In the genomic region with DNA sequence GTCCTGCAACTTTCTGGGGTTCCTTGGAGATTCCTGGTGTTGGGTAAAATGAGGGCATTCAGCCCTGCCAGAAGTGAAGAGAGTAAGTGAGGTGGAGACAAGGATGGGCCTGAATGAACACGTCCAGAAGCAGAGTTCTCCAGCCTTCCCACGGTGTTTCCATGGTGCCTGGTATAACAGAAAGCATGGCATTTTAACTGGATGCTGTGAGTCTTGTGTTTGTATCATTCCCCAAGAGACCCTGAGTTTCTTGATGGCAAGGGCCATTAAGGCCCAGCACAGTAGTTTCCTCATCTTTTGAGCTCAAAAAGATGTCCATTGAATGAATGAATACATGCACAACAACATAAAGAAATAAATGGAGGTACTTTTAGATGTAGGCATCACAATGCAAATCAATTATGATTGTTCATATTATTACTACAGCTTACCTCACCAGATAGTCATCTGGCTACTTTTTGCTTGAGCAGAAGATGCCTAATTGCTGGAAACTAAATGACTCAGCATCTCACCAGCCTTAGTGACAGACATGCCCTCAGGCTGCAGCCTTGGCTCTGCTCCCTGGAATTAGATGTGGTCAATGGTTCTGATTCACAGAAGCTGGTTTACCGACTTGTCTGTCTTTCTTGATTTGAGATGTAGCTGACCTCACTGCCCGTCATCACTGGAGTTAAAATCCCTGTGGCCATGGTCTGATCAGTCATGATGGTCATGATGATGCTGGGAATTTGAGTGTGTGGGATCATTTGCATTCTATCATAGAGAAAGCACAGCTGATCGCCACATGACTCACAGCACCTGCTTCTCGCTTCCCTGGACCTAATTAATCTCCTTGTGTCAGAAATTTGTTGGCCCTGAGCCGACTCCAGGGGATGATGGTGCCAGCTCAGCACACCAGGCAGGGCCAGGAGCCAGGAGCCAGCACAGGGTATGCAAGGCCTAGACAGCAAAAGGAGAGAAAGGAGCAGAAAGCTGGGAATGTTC, we compare ENCODE assay signal across 8 cellular contexts.
DNase-seq lines count a peak whose midpoint lies in the region; ATAC-seq and TF ChIP-seq lines count a peak whose summit lies in the region.

No MANE protein-coding gene starts in this region.

- DNase-seq in GM10266 (ENCODE audit: extremely low spot score) = peak; percentile 58
- DNase-seq in LHCN-M2 (ENCODE audit: low read depth) = peak; percentile 100
- DNase-seq in choroid plexus epithelial cell (ENCODE audit: low read depth) = peak; percentile 32
- no peak for DNase-seq in stimulated activated naive B cell treated with anti-CD40 and anti-IgM and Interleukin-4, amounts not matched to agents 10 μg/mL and 1 μg/mL and 100 μg/mL, for 72 hours
- DNase-seq in activated CD8-positive, alpha-beta memory T cell treated with anti-CD3 and anti-CD28 coated beads for 24 hours = no peak
- DNase-seq in GM13976 (ENCODE audit: low spot score) = no peak
- DNase-seq in NCI-H2081 treated with DMSO at 0.1 percent for 48 hours (lab: John Stamatoyannopoulos, UW) = no peak

- no peak overlapping the region for H3K4me3 ChIP-seq in choroid plexus epithelial cell (ENCODE audit: low read depth, low read length)

- H3K4me3 Mint-ChIP-seq in stimulated activated naive B cell treated with anti-CD40 and anti-IgM and Interleukin-4, amounts not matched to agents 10 μg/mL and 1 μg/mL and 100 μg/mL, for 72 hours = no peak overlapping the region

- H3K27ac Mint-ChIP-seq in stimulated activated naive B cell treated with anti-CD40 and anti-IgM and Interleukin-4, amounts not matched to agents 10 μg/mL and 1 μg/mL and 100 μg/mL, for 72 hours = no peak overlapping the region

- H3K36me3 Mint-ChIP-seq in stimulated activated naive B cell treated with anti-CD40 and anti-IgM and Interleukin-4, amounts not matched to agents 10 μg/mL and 1 μg/mL and 100 μg/mL, for 72 hours = no peaks in the 10 kb centered on the region

- peaks cover 10 to 26% of the 10 kb centered on the region in 2 donors for H3K27me3 Mint-ChIP-seq in stimulated activated naive B cell treated with anti-CD40 and anti-IgM and Interleukin-4, amounts not matched to agents 10 μg/mL and 1 μg/mL and 100 μg/mL, for 72 hours

- TF ChIP-seq CTCF in GM10266 (IDR thresholded peaks at IDR 0.05; ENCODE audit: control insufficient read depth, insufficient read depth, low read depth, missing control alignments) = peak; percentile 1
- TF ChIP-seq CTCF in choroid plexus epithelial cell (conservative IDR thresholded peaks at IDR 0.05; ENCODE audit: low read depth, low read length) = no peak
- TF ChIP-seq CTCF in GM13976 (IDR thresholded peaks at IDR 0.05; ENCODE audit: borderline replicate concordance, control extremely low read depth, extremely low read depth, insufficient read depth, missing control alignments) = no peak

- in situ Hi-C loops in GM13976 (cut with MboI; ENCODE audit: low sequenced_read_pairs, unreplicated experiment) = no loop called here

- peak; percentile 84 for ATAC-seq in GM21723 (IDR thresholded peaks at IDR 0.05; ENCODE audit: unreplicated experiment)
- peak; percentile 14 to 66 for ATAC-seq in stimulated activated naive B cell treated with anti-CD40 and anti-IgM and Interleukin-4, amounts not matched to agents 10 μg/mL and 1 μg/mL and 100 μg/mL, for 72 hours (replicated peaks)

- H3K9me3 Mint-ChIP-seq in stimulated activated naive B cell treated with anti-CD40 and anti-IgM and Interleukin-4, amounts not matched to agents 10 μg/mL and 1 μg/mL and 100 μg/mL, for 72 hours = peaks cover 5 to 15% of the 10 kb centered on the region in 2 donors

- no peaks in the 10 kb centered on the region for H3K4me1 Mint-ChIP-seq in stimulated activated naive B cell treated with anti-CD40 and anti-IgM and Interleukin-4, amounts not matched to agents 10 μg/mL and 1 μg/mL and 100 μg/mL, for 72 hours

Comparison
In these comparisons a context has a peak if more than half of its experiments do, and no peak if none do; other contexts are left out.
1. DNase-seq: peak in GM10266 (single experiment), LHCN-M2 (single experiment) and choroid plexus epithelial cell (single experiment); none in stimulated activated naive B cell treated with anti-CD40 and anti-IgM and Interleukin-4, amounts not matched to agents 10 μg/mL and 1 μg/mL and 100 μg/mL, for 72 hours (single experiment), activated CD8-positive, alpha-beta memory T cell treated with anti-CD3 and anti-CD28 coated beads for 24 hours (single experiment), GM13976 (single experiment) and NCI-H2081 treated with DMSO at 0.1 percent for 48 hours (single experiment).